Comparison of ENCODE assay signal across 8 cellular contexts in the genomic region with DNA sequence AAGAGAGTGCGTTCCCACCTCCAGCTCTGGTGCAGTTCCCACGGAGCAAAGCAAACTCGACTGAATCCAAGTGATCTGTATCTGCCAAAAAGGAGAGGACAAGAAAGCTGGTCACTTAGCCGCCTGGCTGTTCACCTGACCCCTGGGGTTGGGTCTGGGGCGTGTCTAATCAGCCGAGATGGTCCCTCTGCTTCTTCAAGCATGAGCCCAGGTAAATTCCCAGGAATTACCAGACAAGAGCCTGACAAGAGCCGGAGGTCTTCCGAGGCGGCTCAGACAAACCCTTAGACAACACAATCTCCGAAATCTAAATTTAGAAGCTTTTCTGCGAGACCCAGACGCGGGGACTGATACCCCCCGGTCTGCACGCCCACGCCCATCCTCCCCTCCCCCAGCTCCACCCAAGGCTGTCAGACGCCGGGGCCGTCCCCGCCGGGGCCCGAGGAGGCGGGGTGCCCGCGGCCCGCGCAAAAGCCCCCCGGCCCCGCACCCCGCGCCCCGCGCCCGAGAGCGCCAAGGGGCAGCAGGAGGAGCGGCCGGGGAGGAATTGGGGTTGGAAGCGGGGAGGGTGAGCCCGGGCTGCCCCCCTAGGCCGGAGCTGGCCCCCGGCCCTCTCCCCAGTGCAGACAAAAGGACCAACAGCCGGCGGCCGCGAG. TPM values are rescaled to one million over a fixed set of nuclear protein-coding genes. Genes with fewer than 3 reads are reported as not detected.
A peak's percentile ranks its signal among the peaks of the same experiment; 100 is the strongest.
DNase-seq lines count a peak whose midpoint lies in the region; ATAC-seq and TF ChIP-seq lines count a peak whose summit lies in the region.

No MANE protein-coding gene starts in this region.

- H2AFZ ChIP-seq in smooth muscle cell (ENCODE audit: low read depth) = peak overlapping the region; percentile 95

- H3K4me3 ChIP-seq in AG04449 (ENCODE audit: low read depth, low read length) (peak overlapping the region; percentile 76), astrocyte of the spinal cord (ENCODE audit: low read depth, low read length) (peak overlapping the region; percentile 72), smooth muscle cell (peak overlapping the region; percentile 100)

- WGBS in smooth muscle cell (ENCODE audit: low lambda C conversion rate) = under 1% methylated on average over 17 of the region's 45 CpGs

- H3K9me3 ChIP-seq in smooth muscle cell (replicated peaks; ENCODE audit: low read depth) = no peaks in the 10 kb centered on the region

- in situ Hi-C loops in astrocyte of the spinal cord (cut with HindIII; ENCODE audit: low sequenced_read_pairs) = no loop called here

- no peaks in the 10 kb centered on the region for H3K79me2 ChIP-seq in smooth muscle cell (ENCODE audit: low read depth)

- ATAC-seq in GM19328 (IDR thresholded peaks at IDR 0.05; ENCODE audit: unreplicated experiment) = peak; percentile 40
- peak; percentile 47 for ATAC-seq in HG03439 (IDR thresholded peaks at IDR 0.05; ENCODE audit: unreplicated experiment)

- CTCF ChIA-PET in AG04449 (lab: Yijun Ruan, JAX) = interaction anchor here (0.6 to 7.6 kb wide), 40 partner anchors 8 to 215 kb away, joined by 3 to 295 read pairs (median 5); partner anchors contain the start of genes AP1G1 and IST1

- peaks cover 9% of the 10 kb centered on the region for H3F3A ChIP-seq in smooth muscle cell (ENCODE audit: low read depth)

- DNase-seq in AG04449 (ENCODE audit: low read depth, low spot score) (no peak), T-helper 2 cell (peak in 4 of 5 experiments; percentile 29 to 68 (median 42)), astrocyte of the spinal cord (ENCODE audit: low read depth, low spot score) (peak; percentile 8), iPS-NIHi7 (ENCODE audit: extremely low spot score) (peak; percentile 69), smooth muscle cell (lab: John Stamatoyannopoulos, UW; ENCODE audit: unreplicated experiment) (peak; percentile 52), AML-193 (lab: John Stamatoyannopoulos, UW) (no peak)

- H3K27me3 ChIP-seq in smooth muscle cell (ENCODE audit: low read depth) = no peaks in the 10 kb centered on the region

- H3K9ac ChIP-seq in smooth muscle cell (ENCODE audit: low read depth) = peak overlapping the region; percentile 96

- peak; percentile 66 for TF ChIP-seq CTCF in AG04449 (IDR thresholded peaks at IDR 0.05; ENCODE audit: insufficient read depth, low read length, missing control alignments)
- peak; percentile 45 for TF ChIP-seq CTCF in astrocyte of the spinal cord (IDR thresholded peaks at IDR 0.05; ENCODE audit: low read depth, low read length)
- no peak for TF ChIP-seq CTCF in smooth muscle cell (IDR thresholded peaks at IDR 0.05; ENCODE audit: borderline replicate concordance, insufficient read depth, poor library complexity, severe bottlenecking)

- peaks cover 3% of the 10 kb centered on the region for H3K36me3 ChIP-seq in smooth muscle cell (ENCODE audit: low read depth)

- peaks cover 12% of the 10 kb centered on the region for H4K20me1 ChIP-seq in smooth muscle cell (ENCODE audit: low read depth)

- POLR2A ChIA-PET in AG04449 (lab: Yijun Ruan, JAX) = interaction anchor here (0.6 to 2.1 kb wide), 2 partner anchors 12 to 75 kb away, joined by 4 to 11 read pairs; partner anchors contain the start of gene IST1

- peak overlapping the region; percentile 80 for H3K27ac ChIP-seq in smooth muscle cell (ENCODE audit: low read depth)

- H3K4me1 ChIP-seq in smooth muscle cell (ENCODE audit: low read depth) = peaks cover 6% of the 10 kb centered on the region

- H3K4me2 ChIP-seq in smooth muscle cell = peak overlapping the region; percentile 93

RNA-seq across cellular contexts. Expression of gene ZNF821, which starts 0.7 kb away (rescaled TPM):
- 12.0 and 25.4 TPM in 2 replicates for total RNA-seq in smooth muscle cell
- 17.5 and 17.8 TPM in 2 replicates for polyA plus RNA-seq in smooth muscle cell

RNA-seq across cellular contexts. Expression of gene IST1, which starts 12.0 kb away (rescaled TPM):
- 220 and 247 TPM in 2 replicates for total RNA-seq in smooth muscle cell
- polyA plus RNA-seq in smooth muscle cell = 125 and 148 TPM in 2 replicates

RNA-seq across cellular contexts. Expression of gene ATXN1L, which starts 37.5 kb away (rescaled TPM):
- total RNA-seq in smooth muscle cell = 14.8 and 17.6 TPM in 2 replicates
- 6.7 and 7.4 TPM in 2 replicates for polyA plus RNA-seq in smooth muscle cell

Comparison
In these comparisons a context has a peak if more than half of its experiments do, and no peak if none do; other contexts are left out.
1. DNase-seq: peak in T-helper 2 cell (4 of 5), astrocyte of the spinal cord (single experiment), iPS-NIHi7 (single experiment) and smooth muscle cell (single experiment); none in AG04449 (single experiment) and AML-193 (0 of 2).
2. Peak in every context shown above with its lines, with median percentiles within 50 percentile points of each other: H3K4me3 ChIP-seq.